In genomic region chr6:90095788-90096187, GRCh38 we compare ENCODE assay signal across 22 cellular contexts.
DNase-seq lines count a peak whose midpoint lies in the region; ATAC-seq and TF ChIP-seq lines count a peak whose summit lies in the region.
"Had no signal": no experiment of that assay in that cellular context is flagged by ENCODE, and none has a peak within 500 bp of the region (broad histone marks: within the 10 kb centered on the region; RNA-seq: fewer than 3 reads in every experiment).

No MANE protein-coding gene starts in this region.

- POLR2A ChIA-PET in activated B cell treated with CpG ODN at 0.5 μM for 24 hours (lab: Charles Lee): interaction anchor here (0.8 to 2.3 kb wide), 3 partner anchors 12 to 82 kb away, joined by 3 to 10 read pairs (median 3); no protein-coding TSS in a partner anchor

- H3K9me3 Mint-ChIP-seq in activated naive CD4-positive, alpha-beta T cell treated with anti-CD3 and anti-CD28 coated beads, Interleukin-2, amount 50 U/mL, for 24 hours: no peaks in the 10 kb centered on the region
- H3K9me3 Mint-ChIP-seq in activated B cell treated with CpG ODN at 0.5 μM for 24 hours (no peaks in the 10 kb centered on the region), memory B cell (no peaks in the 10 kb centered on the region)
- H3K9me3 Mint-ChIP-seq: activated CD4-positive, alpha-beta memory T cell treated with anti-CD3 and anti-CD28 coated beads for 36 hours had no signal

- DNase-seq in activated naive CD4-positive, alpha-beta T cell (lab: John Stamatoyannopoulos, UW): no peak
- no peak for DNase-seq in activated B cell treated with CpG ODN at 0.5 μM for 24 hours
- no peak for DNase-seq in memory B cell (ENCODE audit: low spot score in 2 of 2)
- DNase-seq in KBM-7: no peak
- no peak for DNase-seq in NCI-H69 (lab: John Stamatoyannopoulos, UW)
- no peak for DNase-seq in anterior cingulate cortex (lab: John Stamatoyannopoulos, UW)
- no peak for DNase-seq in heart right ventricle
- DNase-seq: activated CD4-positive, alpha-beta memory T cell treated with anti-CD3 and anti-CD28 coated beads for 36 hours; body of pancreas; H9; mesendoderm; NCI-H2081; NCI-H82; occipital lobe; stimulated activated CD4-positive, alpha-beta T cell treated with anti-CD3 and anti-CD28 coated beads, Interleukin-1b, Interleukin-23, amount 100 ng/mL, for 48 hours had no signal

- H3K36me3 Mint-ChIP-seq in activated naive CD4-positive, alpha-beta T cell treated with anti-CD3 and anti-CD28 coated beads, Interleukin-2, amount 50 U/mL, for 24 hours: peaks cover 8% of the 10 kb centered on the region
- H3K36me3 Mint-ChIP-seq in activated B cell treated with CpG ODN at 0.5 μM for 24 hours (ENCODE audit: low read depth) (peaks cover 8% of the 10 kb centered on the region), memory B cell (peaks cover 8% of the 10 kb centered on the region)

- no peaks in the 10 kb centered on the region for H3K27me3 ChIP-seq in heart right ventricle
- H3K27me3 ChIP-seq: body of pancreas, vagina had no signal

- H3K36me3 ChIP-seq in heart right ventricle: no peaks in the 10 kb centered on the region
- H3K36me3 ChIP-seq: vagina had no signal

- H3K4me3 Mint-ChIP-seq in activated naive CD4-positive, alpha-beta T cell treated with anti-CD3 and anti-CD28 coated beads, Interleukin-2, amount 50 U/mL, for 24 hours: peak overlapping the region; percentile 62
- H3K4me3 Mint-ChIP-seq in activated B cell treated with CpG ODN at 0.5 μM for 24 hours: no peak overlapping the region
- H3K4me3 Mint-ChIP-seq in memory B cell: no peak overlapping the region
- H3K4me3 Mint-ChIP-seq: activated CD4-positive, alpha-beta memory T cell treated with anti-CD3 and anti-CD28 coated beads for 36 hours; H9 had no signal

- in situ Hi-C loops in KBM-7 (cut with MboI; ENCODE audit: low pct_unique_long_range_greater_than_20kb, low sequenced_read_pairs): no loop called here

- ATAC-seq in activated B cell treated with CpG ODN at 0.5 μM for 24 hours (ENCODE audit: low read depth) (no peak), memory B cell (ENCODE audit: low read depth) (no peak), heart right ventricle (no peak)
- ATAC-seq: body of pancreas, HepG2 had no signal

- peak overlapping the region; percentile 93 for H3K27ac Mint-ChIP-seq in activated naive CD4-positive, alpha-beta T cell treated with anti-CD3 and anti-CD28 coated beads, Interleukin-2, amount 50 U/mL, for 24 hours
- H3K27ac Mint-ChIP-seq in activated B cell treated with CpG ODN at 0.5 μM for 24 hours (peak overlapping the region; percentile 47), memory B cell (peak overlapping the region; percentile 36)
- H3K27ac Mint-ChIP-seq: activated CD4-positive, alpha-beta memory T cell treated with anti-CD3 and anti-CD28 coated beads for 36 hours; H9 had no signal

- peaks cover 95% of the 10 kb centered on the region for H3K4me1 Mint-ChIP-seq in activated naive CD4-positive, alpha-beta T cell treated with anti-CD3 and anti-CD28 coated beads, Interleukin-2, amount 50 U/mL, for 24 hours
- H3K4me1 Mint-ChIP-seq in activated B cell treated with CpG ODN at 0.5 μM for 24 hours (peaks cover 79% of the 10 kb centered on the region), memory B cell (peaks cover 47% of the 10 kb centered on the region)
- H3K4me1 Mint-ChIP-seq: H9 had no signal

- TF ChIP-seq CTCF in activated B cell treated with CpG ODN at 0.5 μM for 24 hours (IDR thresholded peaks at IDR 0.05) (no peak), heart right ventricle (IDR thresholded peaks at IDR 0.05) (no peak)

- peaks cover 0 to under 1% (median 0%) of the 10 kb centered on the region in 11 donors for H3K9me3 ChIP-seq in heart right ventricle
- H3K9me3 ChIP-seq: vagina had no signal

- 76 to 84% methylated on average over 3 of the region's 3 CpGs for WGBS in heart right ventricle, 2 donors

- H3K27ac ChIP-seq in heart right ventricle: no peak overlapping the region
- H3K27ac ChIP-seq: body of pancreas, C4-2B, SK-N-MC, vagina, VCaP had no signal

- H3K27me3 Mint-ChIP-seq in activated naive CD4-positive, alpha-beta T cell treated with anti-CD3 and anti-CD28 coated beads, Interleukin-2, amount 50 U/mL, for 24 hours: no peaks in the 10 kb centered on the region
- no peaks in the 10 kb centered on the region for H3K27me3 Mint-ChIP-seq in activated B cell treated with CpG ODN at 0.5 μM for 24 hours
- no peaks in the 10 kb centered on the region for H3K27me3 Mint-ChIP-seq in memory B cell

- intact Hi-C loops in activated B cell treated with CpG ODN at 0.5 μM for 24 hours (cut with micrococcal nuclease): no loop called here
- intact Hi-C loops in heart right ventricle (cut with DNase I): loop anchor here in 9 of 10 donors (5.0 to 10.0 kb wide), 10 partner anchors 119 to 299 kb away; partner anchors contain the start of gene BACH2 (in 4 of the 9)

- H3K4me3 ChIP-seq in heart right ventricle: no peak overlapping the region
- H3K4me3 ChIP-seq: body of pancreas, SK-N-MC, skin epidermis, vagina had no signal

- CTCF ChIA-PET in activated B cell treated with CpG ODN at 0.5 μM for 24 hours (lab: Charles Lee): no interaction called here

- peaks cover 2 to 45% (median 27%) of the 10 kb centered on the region in 9 donors for H3K4me1 ChIP-seq in heart right ventricle

Comparison
In these comparisons a context has a peak if more than half of its experiments do, and no peak if none do; other contexts are left out.
1. H3K27ac Mint-ChIP-seq: peak in every context shown above with its lines; median percentile 93 in activated naive CD4-positive, alpha-beta T cell treated with anti-CD3 and anti-CD28 coated beads, Interleukin-2, amount 50 U/mL, for 24 hours; 47 in activated B cell treated with CpG ODN at 0.5 μM for 24 hours; 36 in memory B cell.